In genomic region chr1:9125847-9126246, GRCh38 we compare ENCODE assay signal across 5 cellular contexts. TPM values are rescaled to one million over a fixed set of nuclear protein-coding genes. Genes with fewer than 3 reads are reported as not detected.
"Had no signal": no experiment of that assay in that cellular context is flagged by ENCODE, and none has a peak within 500 bp of the region (broad histone marks: within the 10 kb centered on the region; RNA-seq: fewer than 3 reads in every experiment).

No MANE protein-coding gene starts in this region.

RNA-seq across cellular contexts. Expression of gene GPR157, which starts 3.1 kb away (rescaled TPM):
- total RNA-seq: SJCRH30 had no signal

RNA-seq across cellular contexts. Expression of gene SLC2A5, which starts 56.4 kb away (rescaled TPM):
- total RNA-seq: activated CD8-positive, alpha-beta T cell treated with anti-CD3 and anti-CD28 coated beads for 36 hours; activated T-cell treated with anti-CD3 and anti-CD28 coated beads, Interleukin-2, amount 50 U/mL, for 72 hours; activated T-helper 2 cell treated with anti-CD3 and anti-CD28 coated beads, Interferon-gamma antibody, Interleukin-2, Interleukin-4, amounts not matched to agents 10 μg/mL and 5 μg/mL and 100 μg/mL, durations not matched to agents 14 hours and 24 hours and 36 hours; NCI-H460; SJCRH30 had no signal
